ENCODE assay signal across 18 cellular contexts in genomic region chr22:35510951-35511350, GRCh38. TPM values are rescaled to one million over a fixed set of nuclear protein-coding genes. Genes with fewer than 3 reads are reported as not detected.
"Had no signal": no experiment of that assay in that cellular context is flagged by ENCODE, and none has a peak within 500 bp of the region (broad histone marks: within the 10 kb centered on the region; RNA-seq: fewer than 3 reads in every experiment).

No MANE protein-coding gene starts in this region.

- H3K27ac ChIP-seq: epithelial cell of prostate, foreskin keratinocyte, lower lobe of right lung, psoas muscle, right atrium auricular region, thyroid gland had no signal

- DNase-seq: activated CD4-positive, alpha-beta T cell treated with anti-CD3 and anti-CD28 coated beads for 1 hour; activated gamma-delta T cell treated with Interleukin-2 at 50 U/mL for 16 hours; activated T-cell treated with anti-CD3 and anti-CD28 coated beads, Interleukin-2, amount 50 U/mL, for 1 hour; aorta; central memory CD4-positive, alpha-beta T cell; foreskin keratinocyte; immature natural killer cell; lower lobe of right lung; natural killer cell; psoas muscle; stimulated activated CD4-positive, alpha-beta T cell treated with anti-CD3 and anti-CD28 coated beads, Interleukin-12 subunit alpha, Interleukin-12 subunit beta, amount 100 ng/mL, for 4 hours; stimulated activated CD4-positive, alpha-beta T cell treated with anti-CD3 and anti-CD28 coated beads, Interleukin-4, amount 100 ng/mL, for 4 hours; stimulated activated naive CD8-positive, alpha-beta T cell treated with anti-CD3 and anti-CD28 coated beads, Interleukin-15, Interleukin-2, amounts not matched to agents 100 U/mL and 50 U/mL, for 24 hours; thyroid gland had no signal

- FAIRE-seq: colon, TTC549 had no signal

- H3K9me3 ChIP-seq: lower lobe of right lung, psoas muscle, right atrium auricular region, thyroid gland had no signal

- H3K27me3 ChIP-seq: right atrium auricular region, thyroid gland had no signal

- H3K4me3 ChIP-seq: lower lobe of right lung, psoas muscle, right atrium auricular region, thyroid gland had no signal

- H3K36me3 ChIP-seq: lower lobe of right lung, right atrium auricular region, thyroid gland had no signal

- H3K4me1 ChIP-seq: lower lobe of right lung, psoas muscle, right atrium auricular region, thyroid gland had no signal

RNA-seq across cellular contexts. Expression of gene RASD2, which starts 29.7 kb away (rescaled TPM):
- polyA plus RNA-seq: immature natural killer cell had no signal
